In genomic region chr1:37354876-37355275, GRCh38 we compare ENCODE assay signal across 3 cellular contexts.
"Had no signal": no experiment of that assay in that cellular context is flagged by ENCODE, and none has a peak within 500 bp of the region (broad histone marks: within the 10 kb centered on the region; RNA-seq: fewer than 3 reads in every experiment).

No MANE protein-coding gene starts in this region.

- DNase-seq: GDM1, GF-D8 had no signal

- ATAC-seq: GM12878 had no signal

- H3K4me3 ChIP-seq: GM12878 had no signal
